Comparison of ENCODE assay signal across 29 cellular contexts in the genomic region with DNA sequence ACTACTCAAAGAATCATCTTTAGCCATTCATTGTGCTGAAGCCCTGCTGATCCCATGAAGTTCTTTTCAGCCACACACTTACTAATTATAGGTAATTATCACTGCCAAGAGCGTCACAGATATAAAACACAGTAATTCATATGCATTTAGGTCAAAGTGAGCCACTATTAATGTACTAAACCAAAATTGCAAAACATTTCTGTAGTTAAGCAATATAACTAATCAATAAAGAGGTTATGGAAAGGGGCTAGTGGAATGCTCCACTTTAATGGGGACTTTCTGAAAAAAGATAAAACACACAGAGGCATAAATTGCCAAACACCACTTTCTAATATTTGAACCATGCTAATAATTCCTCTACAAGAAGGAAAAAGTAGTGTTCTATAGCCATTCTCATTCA. TPM values are rescaled to one million over a fixed set of nuclear protein-coding genes. Genes with fewer than 3 reads are reported as not detected.
"Had no signal": no experiment of that assay in that cellular context is flagged by ENCODE, and none has a peak within 500 bp of the region (broad histone marks: within the 10 kb centered on the region; RNA-seq: fewer than 3 reads in every experiment).

No MANE protein-coding gene starts in this region.

- H3K9me3 ChIP-seq: colonic mucosa, esophagus squamous epithelium, gastrocnemius medialis, heart right ventricle, left ventricle myocardium inferior, lower lobe of right lung, mucosa of descending colon had no signal

- H3K27ac ChIP-seq: colonic mucosa, epithelial cell of prostate, esophagus squamous epithelium, gastrocnemius medialis, heart right ventricle, left ventricle myocardium inferior, lower lobe of right lung had no signal

- ATAC-seq: effector memory CD8-positive, alpha-beta T cell; esophagus mucosa; gastrocnemius medialis; heart right ventricle; left cardiac atrium; lower lobe of right lung; mucosa of descending colon had no signal

- H3K36me3 ChIP-seq: colonic mucosa, esophagus squamous epithelium, gastrocnemius medialis, heart right ventricle, left ventricle myocardium inferior, lower lobe of right lung had no signal

- DNase-seq: colonic mucosa; cortex of kidney; effector CD8-positive, alpha-beta T cell; effector memory CD8-positive, alpha-beta T cell; endodermal cell; erythroblast; esophagus squamous epithelium; foreskin fibroblast; gastrocnemius medialis; glutamatergic neuron; head of caudate nucleus; heart right ventricle; hippocampal formation; left cardiac atrium; left ventricle myocardium inferior; lower lobe of right lung; mesenchymal stem cell; mucosa of descending colon; naive B cell had no signal

- H3K4me3 ChIP-seq: colonic mucosa, esophagus squamous epithelium, gastrocnemius medialis, heart right ventricle, left ventricle myocardium inferior, lower lobe of right lung, mucosa of descending colon had no signal

- H3K27me3 ChIP-seq: colonic mucosa, gastrocnemius medialis had no signal

- H3K4me1 ChIP-seq: colonic mucosa, esophagus squamous epithelium, gastrocnemius medialis, heart right ventricle, left ventricle myocardium inferior, lower lobe of right lung had no signal

- FAIRE-seq: endometrium, islet of Langerhans had no signal

RNA-seq across cellular contexts. Expression of a gene that starts 7.1 kb away (rescaled TPM):
- total RNA-seq: dermis microvascular lymphatic vessel endothelial cell, esophagus mucosa, esophagus squamous epithelium, gastrocnemius medialis, glomerular endothelial cell, heart right ventricle, kidney epithelial cell, left cardiac atrium, left ventricle myocardium inferior, lower lobe of right lung, lung microvascular endothelial cell, mesothelial cell of epicardium, myocyte had no signal
